Comparison of ENCODE assay signal across 28 cellular contexts in the genomic region with DNA sequence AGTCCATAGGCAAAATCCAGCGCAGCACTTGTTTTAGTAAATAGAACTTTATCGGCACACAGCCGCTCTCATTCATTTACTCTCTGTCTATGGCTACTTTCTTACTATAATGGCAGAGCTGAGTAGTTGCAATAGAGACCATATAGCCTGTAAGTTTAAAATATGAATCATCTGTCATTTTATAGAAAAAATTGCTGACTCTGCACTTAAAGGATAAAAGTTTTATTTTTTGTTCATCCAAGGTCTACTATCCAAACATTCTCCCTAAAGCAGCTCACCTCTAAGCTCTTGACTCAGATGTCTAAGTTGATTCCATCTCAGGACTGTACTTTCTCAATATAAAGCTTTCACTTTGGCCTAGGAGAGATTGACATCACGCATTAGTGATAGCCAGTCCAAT.
"Had no signal": no experiment of that assay in that cellular context is flagged by ENCODE, and none has a peak within 500 bp of the region (broad histone marks: within the 10 kb centered on the region; RNA-seq: fewer than 3 reads in every experiment).

No MANE protein-coding gene starts in this region.

- H3K4me3 ChIP-seq: neural progenitor cell, ovary, psoas muscle, skin epidermis, smooth muscle cell, spleen, suprapubic skin, testis, tibial artery, transverse colon, upper lobe of right lung, uterus had no signal

- H2AFZ ChIP-seq: neural progenitor cell, parathyroid adenoma had no signal

- DNase-seq: natural killer cell; occipital lobe; ovary; posterior cingulate gyrus; psoas muscle; right cardiac atrium; spleen; stimulated activated CD4-positive, alpha-beta T cell treated with anti-CD3 and anti-CD28 coated beads, Interleukin-12 subunit alpha, Interleukin-12 subunit beta, amount 100 ng/mL, for 4 hours; stimulated activated CD4-positive, alpha-beta T cell treated with anti-CD3 and anti-CD28 coated beads, Interleukin-1b, Interleukin-23, amount 100 ng/mL, for 48 hours; stimulated activated CD4-positive, alpha-beta T cell treated with anti-CD3 and anti-CD28 coated beads, Interleukin-4, amount 100 ng/mL, for 1 hour; stimulated activated CD4-positive, alpha-beta T cell treated with anti-CD3 and anti-CD28 coated beads, Interleukin-4, amount 100 ng/mL, for 4 hours; stimulated activated CD8-positive, alpha-beta memory T cell treated with anti-CD3 and anti-CD28 coated beads, Interleukin-4, amount 100 ng/mL, for 48 hours; stimulated activated naive CD4-positive, alpha-beta T cell; stimulated activated naive CD8-positive, alpha-beta T cell treated with anti-CD3 and anti-CD28 coated beads, Interleukin-15, amount 100 ng/mL, for 72 hours; stimulated activated naive CD8-positive, alpha-beta T cell treated with anti-CD3 and anti-CD28 coated beads, Interleukin-15, Interleukin-2, amounts not matched to agents 100 U/mL and 50 U/mL, for 24 hours; substantia nigra; testis; tibial artery; transverse colon; upper lobe of right lung; uterus had no signal

- H3K4me1 ChIP-seq: neural progenitor cell, parathyroid adenoma, psoas muscle, spleen, suprapubic skin, testis, tibial artery, transverse colon, upper lobe of right lung, uterus had no signal

- H3K9me3 ChIP-seq: ovary, psoas muscle, suprapubic skin, testis, tibial artery, transverse colon, upper lobe of right lung, uterus had no signal

- ATAC-seq: natural killer cell; psoas muscle; right cardiac atrium; sciatic nerve; stimulated activated memory B cell treated with anti-CD40 and anti-IgM and Interleukin-4, amounts not matched to agents 10 μg/mL and 1 μg/mL and 100 μg/mL, for 72 hours; stimulated activated naive CD8-positive, alpha-beta T cell treated with anti-CD3 and anti-CD28 coated beads, Interleukin-15, amount 100 ng/mL, for 72 hours; stimulated activated naive CD8-positive, alpha-beta T cell treated with anti-CD3 and anti-CD28 coated beads, Interleukin-15, Interleukin-2, amounts not matched to agents 100 U/mL and 50 U/mL, for 24 hours; upper lobe of right lung had no signal

- H3K79me2 ChIP-seq: parathyroid adenoma had no signal

- H3K36me3 ChIP-seq: neural progenitor cell, ovary, spleen, suprapubic skin, tibial artery, transverse colon, upper lobe of right lung, uterus had no signal

- H3K9ac ChIP-seq: neural progenitor cell, parathyroid adenoma had no signal

- H3K4me2 ChIP-seq: neural progenitor cell, smooth muscle cell had no signal

- H3K27ac ChIP-seq: neural progenitor cell, ovary, parathyroid adenoma, psoas muscle, skin epidermis, spleen, suprapubic skin, testis, tibial artery, transverse colon, upper lobe of right lung, uterus had no signal

- H3K27me3 ChIP-seq: neural progenitor cell, ovary, spleen, suprapubic skin, testis, tibial artery, transverse colon, upper lobe of right lung, uterus had no signal
